ENCODE assay signal across 8 cellular contexts in the genomic region with DNA sequence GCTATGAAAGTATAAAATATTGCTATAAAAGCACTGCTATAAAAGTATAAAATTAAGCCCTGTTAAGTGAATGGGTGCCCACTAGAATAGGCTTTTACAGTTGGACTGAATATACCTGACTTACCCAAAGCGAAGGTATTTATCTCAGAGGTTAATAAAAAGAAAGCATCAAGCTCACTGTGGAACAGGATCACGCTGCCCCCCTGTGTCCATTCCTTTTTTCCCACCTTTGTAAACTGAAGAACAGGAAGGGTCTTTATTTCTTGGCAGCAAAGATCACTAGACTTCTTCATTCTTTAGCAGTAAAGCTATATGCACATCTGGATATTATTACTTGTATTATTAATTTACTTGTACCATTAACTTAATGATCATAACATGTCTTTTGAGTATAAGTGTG. TPM values are rescaled to one million over a fixed set of nuclear protein-coding genes. Genes with fewer than 3 reads are reported as not detected.
DNase-seq lines count a peak whose midpoint lies in the region; ATAC-seq, FAIRE-seq and TF ChIP-seq lines count a peak whose summit lies in the region.

No MANE protein-coding gene starts in this region.

- TF ChIP-seq POLR2A in H54 (IDR thresholded peaks at IDR 0.05; ENCODE audit: low read depth, low read length), result no peak

- no peaks in the 10 kb centered on the region for H3K36me3 ChIP-seq in BJ (ENCODE audit: control insufficient read depth, insufficient read depth, low read length)

- peak; percentile 41 for FAIRE-seq in H54 (lab: Jason Lieb, UNC)
- no peak for FAIRE-seq in urothelium cell line (lab: Jason Lieb, UNC)

- CTCF ChIA-PET in BJ (lab: Yijun Ruan, JAX), result interaction anchor here (0.6 to 4.0 kb wide), 26 partner anchors 8 to 325 kb away, joined by 3 to 38 read pairs (median 4); a partner anchor contains a TSS

- H3K4me3 ChIP-seq in BJ (ENCODE audit: low read depth, low read length) (no peak overlapping the region), choroid plexus epithelial cell (ENCODE audit: low read depth, low read length) (no peak overlapping the region)

- ATAC-seq in SK-N-SH treated with all-trans-retinoic acid at 6 μM for 48 hours, result peak; percentile 54; the same call in 1 of the 3 replicates

- TF ChIP-seq CTCF in BJ (IDR thresholded peaks at IDR 0.05; ENCODE audit: insufficient read depth, low read depth, low read length), result peak; percentile 52
- peak; percentile 77 for TF ChIP-seq CTCF in choroid plexus epithelial cell (conservative IDR thresholded peaks at IDR 0.05; ENCODE audit: low read depth, low read length)

- POLR2A ChIA-PET in BJ (lab: Charles Lee), result no interaction called here

- no peaks in the 10 kb centered on the region for H3K27me3 ChIP-seq in BJ (ENCODE audit: control insufficient read depth, insufficient read depth, low read length)

- no peak for DNase-seq in BJ (ENCODE audit: low read depth)
- DNase-seq in H54 (ENCODE audit: insufficient read length, low spot score), result no peak
- DNase-seq in choroid plexus epithelial cell (ENCODE audit: low read depth), result peak; percentile 68
- DNase-seq in pons (ENCODE audit: low spot score), result peak; percentile 5
- DNase-seq in urothelium cell line (ENCODE audit: low spot score), result no peak
- DNase-seq in UCSD-AML1 (lab: John Stamatoyannopoulos, UW; ENCODE audit: unreplicated experiment), result no peak
- DNase-seq in cortex of kidney (lab: John Stamatoyannopoulos, UW), result no peak

TF ChIP-seq in SK-N-SH treated with all-trans-retinoic acid at 6 μM for 48 hours, 23 proteins besides CTCF, POLR2A, EP300 and RAD21:
- TF ChIP-seq ZFP3 (CRISPR knock-in tag; IDR thresholded peaks at IDR 0.05), result no peak
- TF ChIP-seq, protein P1, sequence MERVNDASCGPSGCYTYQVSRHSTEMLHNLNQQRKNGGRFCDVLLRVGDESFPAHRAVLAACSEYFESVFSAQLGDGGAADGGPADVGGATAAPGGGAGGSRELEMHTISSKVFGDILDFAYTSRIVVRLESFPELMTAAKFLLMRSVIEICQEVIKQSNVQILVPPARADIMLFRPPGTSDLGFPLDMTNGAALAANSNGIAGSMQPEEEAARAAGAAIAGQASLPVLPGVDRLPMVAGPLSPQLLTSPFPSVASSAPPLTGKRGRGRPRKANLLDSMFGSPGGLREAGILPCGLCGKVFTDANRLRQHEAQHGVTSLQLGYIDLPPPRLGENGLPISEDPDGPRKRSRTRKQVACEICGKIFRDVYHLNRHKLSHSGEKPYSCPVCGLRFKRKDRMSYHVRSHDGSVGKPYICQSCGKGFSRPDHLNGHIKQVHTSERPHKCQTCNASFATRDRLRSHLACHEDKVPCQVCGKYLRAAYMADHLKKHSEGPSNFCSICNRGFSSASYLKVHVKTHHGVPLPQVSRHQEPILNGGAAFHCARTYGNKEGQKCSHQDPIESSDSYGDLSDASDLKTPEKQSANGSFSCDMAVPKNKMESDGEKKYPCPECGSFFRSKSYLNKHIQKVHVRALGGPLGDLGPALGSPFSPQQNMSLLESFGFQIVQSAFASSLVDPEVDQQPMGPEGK (CRISPR knock-in tag; IDR thresholded peaks at IDR 0.05; ENCODE audit: borderline replicate concordance), result no peak
- no peak for TF ChIP-seq CSDC2 (CRISPR knock-in tag; IDR thresholded peaks at IDR 0.05)
- TF ChIP-seq ESRRG (CRISPR knock-in tag; IDR thresholded peaks at IDR 0.05), result no peak
- no peak for TF ChIP-seq ZNF565 (CRISPR knock-in tag; conservative IDR thresholded peaks at IDR 0.05; ENCODE audit: low read depth)
TF ChIP-seq in SK-N-SH treated with all-trans-retinoic acid at 6 μM for 48 hours: peak in this region for 0.

RNA-seq across cellular contexts. Expression of a gene that starts 22.1 kb away (rescaled TPM):
- polyA plus RNA-seq in BJ (2011; rRNA removed), result 6.5 and 7.0 TPM in 2 replicates
- 4.2 and 4.3 TPM in 2 replicates for polyA minus RNA-seq in BJ (2011; rRNA and poly(A)+ RNA removed)

RNA-seq across cellular contexts. Expression of a gene that starts 26.3 kb away (rescaled TPM):
- 0.39 and 0.43 TPM in 2 replicates for polyA plus RNA-seq in BJ (2011; rRNA removed)
- 0.21 and 0.76 TPM in 2 replicates for polyA minus RNA-seq in BJ (2011; rRNA and poly(A)+ RNA removed)

RNA-seq across cellular contexts. Expression of a gene that starts 39.3 kb away (rescaled TPM):
- polyA plus RNA-seq in BJ (2011; rRNA removed), result 8.8 and 11.0 TPM in 2 replicates
- polyA minus RNA-seq in BJ (2011; rRNA and poly(A)+ RNA removed), result 2.9 and 3.9 TPM in 2 replicates

Comparison
In these comparisons a context has a peak if more than half of its experiments do, and no peak if none do; other contexts are left out.
1. DNase-seq: peak in choroid plexus epithelial cell (single experiment) and pons (single experiment); none in BJ (single experiment), H54 (single experiment), urothelium cell line (single experiment), UCSD-AML1 (single experiment) and cortex of kidney (single experiment).